2 cellular contexts compared by ENCODE assay signal in the genomic region with DNA sequence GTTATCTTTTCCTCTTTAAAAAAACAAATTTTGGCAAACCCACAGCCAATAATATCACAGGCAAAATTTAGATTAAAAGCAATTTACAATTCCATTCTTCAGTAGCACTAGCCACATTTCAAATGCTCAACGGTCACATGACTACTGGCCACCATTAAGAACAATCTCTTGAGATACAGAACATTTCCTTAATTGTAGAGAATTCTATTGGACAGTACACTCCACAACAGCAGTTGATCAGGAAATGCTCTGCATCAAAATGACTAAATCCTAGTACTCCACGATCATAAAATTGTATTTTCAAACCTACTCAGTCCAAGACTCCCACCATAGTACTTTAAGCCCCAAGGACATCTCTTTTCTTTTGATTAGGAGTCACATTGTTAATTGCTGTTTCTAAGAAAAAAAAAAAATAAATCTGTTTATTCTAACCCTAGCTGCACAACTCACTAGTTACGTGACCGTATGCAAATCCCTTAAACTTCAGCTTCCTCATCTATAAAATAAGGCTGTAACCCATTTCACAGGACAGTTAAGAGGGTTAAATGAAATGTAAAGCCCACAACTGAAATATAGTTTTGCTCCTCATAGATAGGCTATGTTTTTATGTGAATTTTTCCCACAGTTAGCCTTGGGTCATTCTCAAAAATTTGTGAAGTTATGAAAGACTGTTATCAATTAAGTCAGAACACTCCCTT.
TF ChIP-seq lines count a peak whose summit lies in the region.

No MANE protein-coding gene starts in this region.

TF ChIP-seq in SK-N-SH treated with all-trans-retinoic acid at 6 μM for 48 hours, 23 proteins besides CTCF, POLR2A, EP300 and RAD21:
- TF ChIP-seq, protein P1, sequence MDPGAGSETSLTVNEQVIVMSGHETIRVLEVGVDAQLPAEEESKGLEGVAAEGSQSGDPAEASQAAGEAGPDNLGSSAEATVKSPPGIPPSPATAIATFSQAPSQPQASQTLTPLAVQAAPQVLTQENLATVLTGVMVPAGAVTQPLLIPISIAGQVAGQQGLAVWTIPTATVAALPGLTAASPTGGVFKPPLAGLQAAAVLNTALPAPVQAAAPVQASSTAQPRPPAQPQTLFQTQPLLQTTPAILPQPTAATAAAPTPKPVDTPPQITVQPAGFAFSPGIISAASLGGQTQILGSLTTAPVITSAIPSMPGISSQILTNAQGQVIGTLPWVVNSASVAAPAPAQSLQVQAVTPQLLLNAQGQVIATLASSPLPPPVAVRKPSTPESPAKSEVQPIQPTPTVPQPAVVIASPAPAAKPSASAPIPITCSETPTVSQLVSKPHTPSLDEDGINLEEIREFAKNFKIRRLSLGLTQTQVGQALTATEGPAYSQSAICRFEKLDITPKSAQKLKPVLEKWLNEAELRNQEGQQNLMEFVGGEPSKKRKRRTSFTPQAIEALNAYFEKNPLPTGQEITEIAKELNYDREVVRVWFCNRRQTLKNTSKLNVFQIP (CRISPR knock-in tag; IDR thresholded peaks at IDR 0.05; ENCODE audit: borderline replicate concordance, low read depth): no peak
- TF ChIP-seq, protein P2, sequence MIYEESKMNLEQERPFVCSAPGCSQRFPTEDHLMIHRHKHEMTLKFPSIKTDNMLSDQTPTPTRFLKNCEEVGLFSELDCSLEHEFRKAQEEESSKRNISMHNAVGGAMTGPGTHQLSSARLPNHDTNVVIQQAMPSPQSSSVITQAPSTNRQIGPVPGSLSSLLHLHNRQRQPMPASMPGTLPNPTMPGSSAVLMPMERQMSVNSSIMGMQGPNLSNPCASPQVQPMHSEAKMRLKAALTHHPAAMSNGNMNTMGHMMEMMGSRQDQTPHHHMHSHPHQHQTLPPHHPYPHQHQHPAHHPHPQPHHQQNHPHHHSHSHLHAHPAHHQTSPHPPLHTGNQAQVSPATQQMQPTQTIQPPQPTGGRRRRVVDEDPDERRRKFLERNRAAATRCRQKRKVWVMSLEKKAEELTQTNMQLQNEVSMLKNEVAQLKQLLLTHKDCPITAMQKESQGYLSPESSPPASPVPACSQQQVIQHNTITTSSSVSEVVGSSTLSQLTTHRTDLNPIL (CRISPR knock-in tag; IDR thresholded peaks at IDR 0.05; ENCODE audit: low read depth): 0 out of 2 replicates have a peak, but pooled peaks have one; percentile 6
- TF ChIP-seq, protein P3, sequence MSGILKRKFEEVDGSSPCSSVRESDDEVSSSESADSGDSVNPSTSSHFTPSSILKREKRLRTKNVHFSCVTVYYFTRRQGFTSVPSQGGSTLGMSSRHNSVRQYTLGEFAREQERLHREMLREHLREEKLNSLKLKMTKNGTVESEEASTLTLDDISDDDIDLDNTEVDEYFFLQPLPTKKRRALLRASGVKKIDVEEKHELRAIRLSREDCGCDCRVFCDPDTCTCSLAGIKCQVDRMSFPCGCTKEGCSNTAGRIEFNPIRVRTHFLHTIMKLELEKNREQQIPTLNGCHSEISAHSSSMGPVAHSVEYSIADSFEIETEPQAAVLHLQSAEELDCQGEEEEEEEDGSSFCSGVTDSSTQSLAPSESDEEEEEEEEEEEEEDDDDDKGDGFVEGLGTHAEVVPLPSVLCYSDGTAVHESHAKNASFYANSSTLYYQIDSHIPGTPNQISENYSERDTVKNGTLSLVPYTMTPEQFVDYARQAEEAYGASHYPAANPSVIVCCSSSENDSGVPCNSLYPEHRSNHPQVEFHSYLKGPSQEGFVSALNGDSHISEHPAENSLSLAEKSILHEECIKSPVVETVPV (CRISPR knock-in tag; IDR thresholded peaks at IDR 0.05): no peak; the same call in 1 of the 2 replicates
- TF ChIP-seq ISL1 (CRISPR knock-in tag; IDR thresholded peaks at IDR 0.05) (no peak), GLIS3 (CRISPR knock-in tag; IDR thresholded peaks at IDR 0.05) (no peak)

TF ChIP-seq in SK-N-SH, 30 proteins besides CTCF, POLR2A, EP300 and RAD21 (continued from another document):
- TF ChIP-seq, protein P4, sequence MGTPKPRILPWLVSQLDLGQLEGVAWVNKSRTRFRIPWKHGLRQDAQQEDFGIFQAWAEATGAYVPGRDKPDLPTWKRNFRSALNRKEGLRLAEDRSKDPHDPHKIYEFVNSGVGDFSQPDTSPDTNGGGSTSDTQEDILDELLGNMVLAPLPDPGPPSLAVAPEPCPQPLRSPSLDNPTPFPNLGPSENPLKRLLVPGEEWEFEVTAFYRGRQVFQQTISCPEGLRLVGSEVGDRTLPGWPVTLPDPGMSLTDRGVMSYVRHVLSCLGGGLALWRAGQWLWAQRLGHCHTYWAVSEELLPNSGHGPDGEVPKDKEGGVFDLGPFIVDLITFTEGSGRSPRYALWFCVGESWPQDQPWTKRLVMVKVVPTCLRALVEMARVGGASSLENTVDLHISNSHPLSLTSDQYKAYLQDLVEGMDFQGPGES (IDR thresholded peaks at IDR 0.05; ENCODE audit: low read depth, low read length): no peak
- TF ChIP-seq, protein P5, sequence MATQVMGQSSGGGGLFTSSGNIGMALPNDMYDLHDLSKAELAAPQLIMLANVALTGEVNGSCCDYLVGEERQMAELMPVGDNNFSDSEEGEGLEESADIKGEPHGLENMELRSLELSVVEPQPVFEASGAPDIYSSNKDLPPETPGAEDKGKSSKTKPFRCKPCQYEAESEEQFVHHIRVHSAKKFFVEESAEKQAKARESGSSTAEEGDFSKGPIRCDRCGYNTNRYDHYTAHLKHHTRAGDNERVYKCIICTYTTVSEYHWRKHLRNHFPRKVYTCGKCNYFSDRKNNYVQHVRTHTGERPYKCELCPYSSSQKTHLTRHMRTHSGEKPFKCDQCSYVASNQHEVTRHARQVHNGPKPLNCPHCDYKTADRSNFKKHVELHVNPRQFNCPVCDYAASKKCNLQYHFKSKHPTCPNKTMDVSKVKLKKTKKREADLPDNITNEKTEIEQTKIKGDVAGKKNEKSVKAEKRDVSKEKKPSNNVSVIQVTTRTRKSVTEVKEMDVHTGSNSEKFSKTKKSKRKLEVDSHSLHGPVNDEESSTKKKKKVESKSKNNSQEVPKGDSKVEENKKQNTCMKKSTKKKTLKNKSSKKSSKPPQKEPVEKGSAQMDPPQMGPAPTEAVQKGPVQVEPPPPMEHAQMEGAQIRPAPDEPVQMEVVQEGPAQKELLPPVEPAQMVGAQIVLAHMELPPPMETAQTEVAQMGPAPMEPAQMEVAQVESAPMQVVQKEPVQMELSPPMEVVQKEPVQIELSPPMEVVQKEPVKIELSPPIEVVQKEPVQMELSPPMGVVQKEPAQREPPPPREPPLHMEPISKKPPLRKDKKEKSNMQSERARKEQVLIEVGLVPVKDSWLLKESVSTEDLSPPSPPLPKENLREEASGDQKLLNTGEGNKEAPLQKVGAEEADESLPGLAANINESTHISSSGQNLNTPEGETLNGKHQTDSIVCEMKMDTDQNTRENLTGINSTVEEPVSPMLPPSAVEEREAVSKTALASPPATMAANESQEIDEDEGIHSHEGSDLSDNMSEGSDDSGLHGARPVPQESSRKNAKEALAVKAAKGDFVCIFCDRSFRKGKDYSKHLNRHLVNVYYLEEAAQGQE (IDR thresholded peaks at IDR 0.05; ENCODE audit: low read depth, low read length): no peak
- TF ChIP-seq GATA2 (CRISPR knock-in tag; IDR thresholded peaks at IDR 0.05) (no peak), NRF1 (IDR thresholded peaks at IDR 0.05; ENCODE audit: low read depth, low read length) (no peak), SIN3A (IDR thresholded peaks at IDR 0.05; ENCODE audit: borderline replicate concordance, low read depth, low read length) (no peak), TEAD4 (IDR thresholded peaks at IDR 0.05; ENCODE audit: borderline replicate concordance, insufficient read depth) (no peak), FOXJ3 (CRISPR knock-in tag; IDR thresholded peaks at IDR 0.05) (no peak), POLR2AphosphoS5 (IDR thresholded peaks at IDR 0.05; ENCODE audit: low read depth, low read length) (no peak), RCOR1 (IDR thresholded peaks at IDR 0.05; ENCODE audit: low read length) (no peak), NFIC (IDR thresholded peaks at IDR 0.05; ENCODE audit: borderline replicate concordance) (no peak), EZH2phosphoT487 (IDR thresholded peaks at IDR 0.05; ENCODE audit: borderline replicate concordance, low read depth) (no peak), RFX5 (IDR thresholded peaks at IDR 0.05; ENCODE audit: low read length) (no peak), RXRA (IDR thresholded peaks at IDR 0.05; ENCODE audit: borderline replicate concordance, low read depth) (no peak), TCF12 (IDR thresholded peaks at IDR 0.05) (no peak)
- TF ChIP-seq, protein P6, sequence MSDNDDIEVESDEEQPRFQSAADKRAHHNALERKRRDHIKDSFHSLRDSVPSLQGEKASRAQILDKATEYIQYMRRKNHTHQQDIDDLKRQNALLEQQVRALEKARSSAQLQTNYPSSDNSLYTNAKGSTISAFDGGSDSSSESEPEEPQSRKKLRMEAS (IDR thresholded peaks at IDR 0.05; ENCODE audit: low read depth): no peak
- TF ChIP-seq, protein P7, sequence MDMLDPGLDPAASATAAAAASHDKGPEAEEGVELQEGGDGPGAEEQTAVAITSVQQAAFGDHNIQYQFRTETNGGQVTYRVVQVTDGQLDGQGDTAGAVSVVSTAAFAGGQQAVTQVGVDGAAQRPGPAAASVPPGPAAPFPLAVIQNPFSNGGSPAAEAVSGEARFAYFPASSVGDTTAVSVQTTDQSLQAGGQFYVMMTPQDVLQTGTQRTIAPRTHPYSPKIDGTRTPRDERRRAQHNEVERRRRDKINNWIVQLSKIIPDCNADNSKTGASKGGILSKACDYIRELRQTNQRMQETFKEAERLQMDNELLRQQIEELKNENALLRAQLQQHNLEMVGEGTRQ (IDR thresholded peaks at IDR 0.05; ENCODE audit: borderline replicate concordance, low read depth, low read length): no peak
